In the genomic region with DNA sequence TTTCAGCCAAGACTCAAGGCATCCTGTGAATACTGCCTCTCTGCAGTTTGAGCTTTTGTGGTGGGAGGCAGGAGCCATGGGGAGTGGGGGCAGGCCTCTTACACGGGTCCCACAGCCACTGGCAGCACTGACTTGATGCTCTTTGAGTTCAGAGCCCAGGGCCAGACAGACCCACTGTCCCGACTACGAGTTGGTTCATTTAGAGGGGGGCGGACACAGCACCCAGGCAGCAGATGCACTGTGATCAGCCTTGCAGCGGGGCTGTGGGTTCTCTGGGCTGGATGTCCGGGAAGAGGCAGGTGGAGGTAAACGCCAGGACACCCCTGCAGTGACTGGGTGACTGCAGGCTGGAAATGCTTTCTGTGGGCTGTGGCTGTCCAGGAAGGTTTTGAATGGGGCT, we compare ENCODE assay signal across 11 cellular contexts.
DNase-seq lines count a peak whose midpoint lies in the region; ATAC-seq and TF ChIP-seq lines count a peak whose summit lies in the region.
"Had no signal": no experiment of that assay in that cellular context is flagged by ENCODE, and none has a peak within 500 bp of the region (broad histone marks: within the 10 kb centered on the region; RNA-seq: fewer than 3 reads in every experiment).

No MANE protein-coding gene starts in this region.

- no peaks in the 10 kb centered on the region for H3K9me3 ChIP-seq in SK-N-MC (ENCODE audit: low read depth, low read length)
- H3K9me3 ChIP-seq in gastroesophageal sphincter, result no peaks in the 10 kb centered on the region
- no peaks in the 10 kb centered on the region for H3K9me3 ChIP-seq in skeletal muscle satellite cell (replicated peaks; ENCODE audit: low read length)

- no peak for TF ChIP-seq EP300 in gastroesophageal sphincter (IDR thresholded peaks at IDR 0.05)

- H3K27ac ChIP-seq in SK-N-MC (0 out of 2 replicates have a peak overlapping the region, but pooled peaks have one; percentile 53), gastroesophageal sphincter (peak overlapping the region; percentile 91 to 99 (median 96))

- H3K4me1 ChIP-seq in gastroesophageal sphincter (peaks cover 11 to 89% (median 77%) of the 10 kb centered on the region in 3 donors), skeletal muscle satellite cell (ENCODE audit: control insufficient read depth, insufficient read depth, low read length) (peaks cover 78% of the 10 kb centered on the region)

- H3K9ac ChIP-seq in SK-N-MC (ENCODE audit: insufficient read length) (no peak overlapping the region), skeletal muscle satellite cell (ENCODE audit: low read depth, low read length) (no peak overlapping the region)

- H3K4me3 ChIP-seq in SK-N-MC (no peak overlapping the region), gastroesophageal sphincter (peak overlapping the region in 1 of 2 donors; percentile 2), skeletal muscle satellite cell (ENCODE audit: low read length) (no peak overlapping the region)

- no peak for TF ChIP-seq POLR2A in gastroesophageal sphincter (IDR thresholded peaks at IDR 0.05)

- ATAC-seq in gastroesophageal sphincter (no peak), GM21447 (IDR thresholded peaks at IDR 0.05; ENCODE audit: unreplicated experiment) (no peak), GM18498 (IDR thresholded peaks at IDR 0.05; ENCODE audit: unreplicated experiment) (no peak)

- TF ChIP-seq CTCF in gastroesophageal sphincter (IDR thresholded peaks at IDR 0.05), result no peak

- H3K27me3 ChIP-seq in gastroesophageal sphincter (no peaks in the 10 kb centered on the region), skeletal muscle satellite cell (ENCODE audit: control insufficient read depth, insufficient read depth, low read length) (no peaks in the 10 kb centered on the region)

- peak overlapping the region; percentile 90 for H3K4me2 ChIP-seq in skeletal muscle satellite cell (ENCODE audit: low read length)

- peak; percentile 66 to 78 for DNase-seq in NCI-H524 (lab: John Stamatoyannopoulos, UW)
- DNase-seq in NCI-H524 treated with DMSO at 0.1 percent for 48 hours (lab: John Stamatoyannopoulos, UW), result no peak
- DNase-seq in SK-N-MC (ENCODE audit: low read depth, low spot score), result no peak
- DNase-seq in activated effector memory CD4-positive, alpha-beta T cell treated with anti-CD3 and anti-CD28 coated beads, Interleukin-2, amount 50 U/mL, for 16 hours, result no peak
- DNase-seq: 8988T, erythroblast, T-helper 9 cell had no signal

- 20% methylated on average over 1 of the region's 7 CpGs; no CpG with 5 or more reads in 1 of the 2 donors for WGBS in gastroesophageal sphincter (ENCODE audit: low coverage in 1 of 2), 2 donors

- H3K36me3 ChIP-seq in SK-N-MC (ENCODE audit: insufficient read depth, low read length), result no peaks in the 10 kb centered on the region
- no peaks in the 10 kb centered on the region for H3K36me3 ChIP-seq in gastroesophageal sphincter
- H3K36me3 ChIP-seq in skeletal muscle satellite cell (ENCODE audit: insufficient read depth, low read length), result peaks cover 2% of the 10 kb centered on the region

Comparison
In these comparisons a context has a peak if more than half of its experiments do, and no peak if none do; other contexts are left out.
1. DNase-seq: peak in NCI-H524 (2 of 2); none in NCI-H524 treated with DMSO at 0.1 percent for 48 hours (single experiment), SK-N-MC (single experiment) and activated effector memory CD4-positive, alpha-beta T cell treated with anti-CD3 and anti-CD28 coated beads, Interleukin-2, amount 50 U/mL, for 16 hours (single experiment).